In genomic region chr9:136530472-136531089, GRCh38 we compare ENCODE assay signal across 1 cellular context.
TF ChIP-seq lines count a peak whose summit lies in the region.

No MANE protein-coding gene starts in this region.

TF ChIP-seq in H1, 55 proteins besides CTCF, POLR2A, EP300 and RAD21:
- no peak for TF ChIP-seq EGR1 (IDR thresholded peaks at IDR 0.05; ENCODE audit: borderline replicate concordance, low read depth, low read length)
- no peak for TF ChIP-seq HDAC6 (IDR thresholded peaks at IDR 0.05; ENCODE audit: low read depth, low read length)
- no peak for TF ChIP-seq NRF1 (IDR thresholded peaks at IDR 0.05; ENCODE audit: low read depth, low read length)
- no peak for TF ChIP-seq SIRT6 (IDR thresholded peaks at IDR 0.05; ENCODE audit: low read length)
- no peak for TF ChIP-seq SAP30 (IDR thresholded peaks at IDR 0.05; ENCODE audit: insufficient read depth, insufficient replicate concordance, low read length)
- TF ChIP-seq TBP (IDR thresholded peaks at IDR 0.05; ENCODE audit: low read depth, low read length) = no peak
- no peak for TF ChIP-seq POU5F1 (IDR thresholded peaks at IDR 0.05; ENCODE audit: low read depth, low read length)
- no peak for TF ChIP-seq CBX8 (IDR thresholded peaks at IDR 0.05; ENCODE audit: borderline replicate concordance, low read depth, low read length)
- TF ChIP-seq CBX5 (IDR thresholded peaks at IDR 0.05; ENCODE audit: low read depth, low read length) = no peak
- TF ChIP-seq MAX (IDR thresholded peaks at IDR 0.05) = no peak
- TF ChIP-seq NANOG (IDR thresholded peaks at IDR 0.05; ENCODE audit: insufficient read depth, low read depth, low read length, poor library complexity, severe bottlenecking) = no peak
- no peak for TF ChIP-seq E2F6 (IDR thresholded peaks at IDR 0.05)
